In the genomic region with DNA sequence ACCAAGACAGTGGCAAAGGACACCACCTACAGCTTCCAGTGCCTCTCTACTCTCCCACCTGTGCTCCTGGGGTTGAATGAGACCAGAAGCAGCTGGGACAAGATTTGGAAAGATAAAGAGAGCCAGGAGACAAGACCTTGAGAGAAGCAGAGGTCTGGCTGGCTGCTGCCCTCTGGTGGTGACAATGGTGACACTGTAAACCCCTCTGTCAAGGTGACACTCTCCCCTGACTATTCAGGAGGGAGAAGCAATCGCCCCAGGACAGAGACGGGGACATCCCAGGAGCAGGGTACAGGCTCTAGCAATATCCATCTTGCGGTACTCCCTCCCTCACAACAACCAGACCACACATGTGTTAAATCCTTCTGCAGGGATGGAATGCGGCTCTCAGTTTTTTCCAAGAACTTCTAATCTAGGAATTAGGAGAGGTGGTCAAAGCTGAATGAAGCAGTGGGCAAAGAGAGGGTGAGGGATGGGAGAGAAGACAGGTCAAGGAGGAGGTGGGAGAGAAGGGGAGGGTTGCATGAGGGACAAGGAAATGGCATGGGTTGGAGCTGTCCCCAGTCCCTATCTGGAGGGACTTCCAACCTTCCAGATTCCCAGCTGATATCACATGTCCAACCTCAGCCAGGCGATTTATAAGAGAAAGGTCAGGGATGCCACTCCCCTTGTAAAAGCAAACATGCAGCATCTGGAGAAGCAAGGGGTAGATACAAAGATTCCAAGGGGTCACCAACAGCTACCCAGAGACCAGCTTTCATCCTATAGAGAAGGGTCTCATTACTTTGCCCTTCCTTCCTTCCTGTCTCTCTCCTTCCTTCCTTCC, we compare ENCODE assay signal across 8 cellular contexts. TPM values are rescaled to one million over a fixed set of nuclear protein-coding genes. Genes with fewer than 3 reads are reported as not detected.
DNase-seq lines count a peak whose midpoint lies in the region; ATAC-seq, FAIRE-seq and TF ChIP-seq lines count a peak whose summit lies in the region.

No MANE protein-coding gene starts in this region.

- H3K4me3 ChIP-seq in WERI-Rb-1 (ENCODE audit: low read depth, low read length) (no peak overlapping the region), kidney (ENCODE audit: low read length in 2 of 2) (no peak overlapping the region)

- H3K9me3 ChIP-seq in WERI-Rb-1 (ENCODE audit: severe bottlenecking) (no peaks in the 10 kb centered on the region), kidney (ENCODE audit: control insufficient read depth in 1 of 2, low read length in 2 of 2) (no peaks in the 10 kb centered on the region)

- DNase-seq in 8988T (peak; percentile 84), GM12892 (ENCODE audit: insufficient read length) (peak; percentile 62), NCI-H2107 treated with DMSO at 0.1 percent for 48 hours (lab: John Stamatoyannopoulos, UW; ENCODE audit: unreplicated experiment) (peak; percentile 54), WERI-Rb-1 (peak; percentile 93), T47D (ENCODE audit: low read depth in 1 of 2, low spot score in 1 of 2) (peak; percentile 86 to 96), kidney (no peak)
- DNase-seq in stimulated activated CD4-positive, alpha-beta T cell treated with anti-CD3 and anti-CD28 coated beads, Interleukin-1b, Interleukin-23, amount 100 ng/mL, for 4 hours (ENCODE audit: low read depth in 2 of 2): peak; percentile 75 to 77

- peak; percentile 22; the same call in 1 of the 2 replicates for TF ChIP-seq POLR2A in GM12892 (IDR thresholded peaks at IDR 0.05; ENCODE audit: low read depth, low read length)

- H3K4me1 ChIP-seq in kidney (ENCODE audit: control insufficient read depth in 1 of 2, insufficient read depth in 1 of 2, low read depth in 1 of 2, low read length in 2 of 2): peaks cover 6 to 18% of the 10 kb centered on the region in 2 donors

- H3K9ac ChIP-seq in kidney (ENCODE audit: low read length in 2 of 2): peak overlapping the region in 1 of 2 donors; percentile 23

- no peak overlapping the region for H3K27ac ChIP-seq in WERI-Rb-1
- H3K27ac ChIP-seq in kidney (ENCODE audit: low read depth in 2 of 2, low read length in 2 of 2): no peak overlapping the region

- no peaks in the 10 kb centered on the region for H3K27me3 ChIP-seq in WERI-Rb-1 (ENCODE audit: insufficient read depth, low read depth, severe bottlenecking)

- no peaks in the 10 kb centered on the region; the same call in 1 of the 2 replicates for H3K36me3 ChIP-seq in WERI-Rb-1
- H3K36me3 ChIP-seq in kidney (ENCODE audit: control insufficient read depth in 1 of 2, insufficient read depth in 2 of 2, low read length in 2 of 2): no peaks in the 10 kb centered on the region

- in situ Hi-C loops in T47D (cut with HindIII; ENCODE audit: low pct_unique_long_range_greater_than_20kb, low sequenced_read_pairs): no loop called here

- peak; percentile 95 for FAIRE-seq in GM12892 (lab: Jason Lieb, UNC)
- no peak for FAIRE-seq in kidney (lab: Jason Lieb, UNC)

- TF ChIP-seq CTCF in WERI-Rb-1 (IDR thresholded peaks at IDR 0.05; ENCODE audit: low read depth, low read length): peak; percentile 98
- TF ChIP-seq CTCF in kidney (IDR thresholded peaks at IDR 0.05; ENCODE audit: borderline replicate concordance, extremely low read depth, insufficient read depth): peak; percentile 83

- intact Hi-C loops in kidney (cut with DNase I): loop anchor here (5.0 kb wide), 1 partner anchor 45 kb away; no protein-coding TSS in a partner anchor

- no peak for ATAC-seq in GM19023 (IDR thresholded peaks at IDR 0.05; ENCODE audit: unreplicated experiment)

RNA-seq across cellular contexts. Expression of gene PHOSPHO1, which starts 2.9 kb away (rescaled TPM):
- 0.81 TPM for polyA plus RNA-seq in GM12892 (2012; ENCODE audit: missing spikeins)
- 0.22 TPM for total RNA-seq in kidney
- 1.5 TPM for polyA plus RNA-seq in kidney (ENCODE audit: insufficient read depth, low read depth, low replicate concordance)

RNA-seq across cellular contexts. Expression of gene ABI3, which starts 17.1 kb away (rescaled TPM):
- 22.7 TPM for polyA plus RNA-seq in GM12892 (2012; ENCODE audit: missing spikeins)
- total RNA-seq in kidney: 18.3 TPM
- 17.1 TPM for polyA plus RNA-seq in kidney (ENCODE audit: insufficient read depth, low read depth, low replicate concordance)

RNA-seq across cellular contexts. Expression of gene GNGT2, which starts 17.3 kb away (rescaled TPM):
- 33.7 TPM for polyA plus RNA-seq in GM12892 (2012; ENCODE audit: missing spikeins)
- total RNA-seq in kidney: 4.7 TPM
- polyA plus RNA-seq in kidney (ENCODE audit: insufficient read depth, low read depth, low replicate concordance): 8.3 TPM
